9 cellular contexts compared by ENCODE assay signal in the genomic region with DNA sequence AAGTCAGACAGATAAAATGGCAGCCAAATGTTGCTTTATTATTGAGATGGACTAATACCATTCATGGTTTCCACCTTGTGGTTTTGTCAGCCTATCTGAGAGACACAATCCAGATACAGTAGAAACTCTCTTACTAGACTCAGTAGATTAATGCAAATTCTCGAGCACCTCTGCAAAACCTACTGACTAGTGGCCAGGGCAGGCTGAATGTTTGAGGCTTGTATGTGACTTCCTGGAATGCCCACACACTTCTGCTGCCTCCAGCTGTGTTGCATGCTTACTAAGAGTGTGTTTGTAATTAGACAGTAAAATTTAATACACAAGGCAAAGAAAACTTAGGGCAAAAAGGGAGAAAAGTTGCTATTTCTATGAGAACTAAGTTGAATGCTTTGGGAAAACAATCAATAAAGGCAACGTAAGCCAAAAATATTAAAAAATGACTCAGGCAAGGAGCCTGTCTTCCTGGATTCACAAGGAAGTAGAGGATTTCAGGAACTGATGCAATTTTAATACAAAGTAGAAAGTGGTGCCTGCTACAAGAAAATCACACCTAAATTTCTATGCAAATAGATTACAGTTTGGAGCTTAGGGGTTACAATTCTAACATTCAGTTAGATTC. TPM values are rescaled to one million over a fixed set of nuclear protein-coding genes. Genes with fewer than 3 reads are reported as not detected.
DNase-seq lines count a peak whose midpoint lies in the region; ATAC-seq, FAIRE-seq and TF ChIP-seq lines count a peak whose summit lies in the region.
"Had no signal": no experiment of that assay in that cellular context is flagged by ENCODE, and none has a peak within 500 bp of the region (broad histone marks: within the 10 kb centered on the region; RNA-seq: fewer than 3 reads in every experiment).

No MANE protein-coding gene starts in this region.

- FAIRE-seq in urothelium cell line (lab: Jason Lieb, UNC), result no peak

- ATAC-seq in HG02943 (IDR thresholded peaks at IDR 0.05; ENCODE audit: low read depth, unreplicated experiment) (peak; percentile 78), RWPE2 (ENCODE audit: low read depth) (peak; percentile 24; the same call in 2 of the 3 replicates)
- ATAC-seq in activated T-helper 17 cell treated with anti-CD3 and anti-CD28 coated beads, Interleukin-2, amount 50 U/mL, for 72 hours (replicated peaks), result no peak
- ATAC-seq: left colon had no signal

- DNase-seq in breast epithelium (ENCODE audit: low spot score in 2 of 2) (no peak), MCF 10A (ENCODE audit: unreplicated experiment) (no peak), RWPE2 (ENCODE audit: low spot score) (no peak), urothelium cell line (ENCODE audit: low spot score) (peak; percentile 6), dorsolateral prefrontal cortex (no peak)
- no peak for DNase-seq in activated CD4-positive, alpha-beta T cell treated with anti-CD3 and anti-CD28 coated beads for 1 hour
- DNase-seq: left colon had no signal

- intact Hi-C loops in breast epithelium (cut with DNase I; ENCODE audit: low total_unique reads) (no loop called here), MCF 10A (cut with micrococcal nuclease) (loop anchor here (5.0 to 10.0 kb wide), 2 partner anchors 705 to 1862 kb away; a partner anchor contains a TSS), dorsolateral prefrontal cortex (cut with DNase I) (loop anchor here (5.0 kb wide), 3 partner anchors 100 to 1860 kb away; a partner anchor contains a TSS)

- H3K4me1 Mint-ChIP-seq in MCF 10A (ENCODE audit: insufficient read depth, unreplicated experiment), result peaks cover 2% of the 10 kb centered on the region
- H3K4me1 Mint-ChIP-seq in activated T-helper 17 cell treated with anti-CD3 and anti-CD28 coated beads, Interleukin-2, amount 50 U/mL, for 72 hours, result no peaks in the 10 kb centered on the region

- H3K36me3 ChIP-seq in breast epithelium, result no peaks in the 10 kb centered on the region
- no peaks in the 10 kb centered on the region for H3K36me3 ChIP-seq in RWPE2 (ENCODE audit: low read depth)

- no peak overlapping the region for H3K4me3 Mint-ChIP-seq in MCF 10A (ENCODE audit: unreplicated experiment)
- H3K4me3 Mint-ChIP-seq in activated T-helper 17 cell treated with anti-CD3 and anti-CD28 coated beads, Interleukin-2, amount 50 U/mL, for 72 hours, result no peak overlapping the region

- H3K27me3 Mint-ChIP-seq in MCF 10A (ENCODE audit: insufficient read depth, unreplicated experiment), result peaks cover 18% of the 10 kb centered on the region
- peaks cover 4% of the 10 kb centered on the region for H3K27me3 Mint-ChIP-seq in activated T-helper 17 cell treated with anti-CD3 and anti-CD28 coated beads, Interleukin-2, amount 50 U/mL, for 72 hours

- no TSS peak for BruUV-seq in MCF 10A (replicated peaks; lab: Mats Ljungman, UMichigan)

- CTCF ChIA-PET in MCF 10A (lab: Yijun Ruan, JAX), result interaction anchor here (0.6 to 2.9 kb wide), 14 partner anchors 8 to 1861 kb away, joined by 3 to 48 read pairs (median 8); no protein-coding TSS in a partner anchor

- no peaks in the 10 kb centered on the region for H3K9me3 Mint-ChIP-seq in MCF 10A (ENCODE audit: unreplicated experiment)
- H3K9me3 Mint-ChIP-seq in activated T-helper 17 cell treated with anti-CD3 and anti-CD28 coated beads, Interleukin-2, amount 50 U/mL, for 72 hours, result no peaks in the 10 kb centered on the region

- TF ChIP-seq CTCF in breast epithelium (IDR thresholded peaks at IDR 0.05), result no peak
- TF ChIP-seq CTCF in MCF 10A (IDR thresholded peaks at IDR 0.05; ENCODE audit: unreplicated experiment), result no peak
- TF ChIP-seq CTCF in RWPE2 (IDR thresholded peaks at IDR 0.05; ENCODE audit: poor library complexity, severe bottlenecking), result no peak
- no peak for TF ChIP-seq CTCF in dorsolateral prefrontal cortex (IDR thresholded peaks at IDR 0.05 in 54 of 56, conservative IDR thresholded peaks at IDR 0.05 in 2 of 56; ENCODE audit: low read depth in 1 of 56, partially characterized antibody in 56 of 56)

- H3K9me3 ChIP-seq in breast epithelium (no peaks in the 10 kb centered on the region), RWPE2 (ENCODE audit: severe bottlenecking) (no peaks in the 10 kb centered on the region)

- H3K4me3 ChIP-seq in breast epithelium, result no peak overlapping the region
- H3K4me3 ChIP-seq in RWPE2 (ENCODE audit: severe bottlenecking), result no peak overlapping the region
- no peak overlapping the region for H3K4me3 ChIP-seq in dorsolateral prefrontal cortex

- no peaks in the 10 kb centered on the region for H3K27me3 ChIP-seq in breast epithelium
- H3K27me3 ChIP-seq in RWPE2 (ENCODE audit: insufficient read depth, poor library complexity, severe bottlenecking), result peaks cover 4% of the 10 kb centered on the region
- H3K27me3 ChIP-seq in dorsolateral prefrontal cortex, result no peaks in the 10 kb centered on the region

- POLR2A ChIA-PET in MCF 10A (lab: Yijun Ruan, JAX), result no interaction called here

- H3K4me1 ChIP-seq in breast epithelium, result peaks cover 0 to 6% of the 10 kb centered on the region in 2 donors
- H3K4me1 ChIP-seq in RWPE2 (ENCODE audit: insufficient read depth, poor library complexity, severe bottlenecking), result peaks cover 4% of the 10 kb centered on the region

- H3K27ac Mint-ChIP-seq in MCF 10A (ENCODE audit: low read depth, unreplicated experiment), result no peak overlapping the region
- H3K27ac Mint-ChIP-seq in activated T-helper 17 cell treated with anti-CD3 and anti-CD28 coated beads, Interleukin-2, amount 50 U/mL, for 72 hours, result no peak overlapping the region

- peak overlapping the region; percentile 69 to 72 for H3K27ac ChIP-seq in breast epithelium
- no peak overlapping the region for H3K27ac ChIP-seq in RWPE2 (ENCODE audit: poor library complexity, severe bottlenecking)
- H3K27ac ChIP-seq in dorsolateral prefrontal cortex, result peak overlapping the region in 16 of 59 donors; percentile 6 to 83 (median 74)

- no peak for TF ChIP-seq POLR2A in breast epithelium (IDR thresholded peaks at IDR 0.05)

- H3K36me3 Mint-ChIP-seq in MCF 10A (ENCODE audit: insufficient read depth, unreplicated experiment), result no peaks in the 10 kb centered on the region
- H3K36me3 Mint-ChIP-seq in activated T-helper 17 cell treated with anti-CD3 and anti-CD28 coated beads, Interleukin-2, amount 50 U/mL, for 72 hours (ENCODE audit: low read depth), result no peaks in the 10 kb centered on the region

RNA-seq across cellular contexts. Expression of a gene that starts 30.3 kb away (rescaled TPM):
- 100 to 1,000 TPM; 168 to 221 (median 178) TPM for total RNA-seq in breast epithelium
- total RNA-seq in MCF 10A (2022), result 169 and 196 TPM in 2 replicates
- 100 to 1,000 TPM; 198 to 200 TPM for total RNA-seq in activated T-helper 17 cell treated with anti-CD3 and anti-CD28 coated beads, Interleukin-2, amount 50 U/mL, for 72 hours
- total RNA-seq in dorsolateral prefrontal cortex, result 10 to 100 TPM; 30.0 to 88.2 (median 49.4) TPM

RNA-seq across cellular contexts. Expression of a gene that starts 52.8 kb away (rescaled TPM):
- total RNA-seq in breast epithelium (1 to 10 TPM; 7.0 to 9.8 (median 7.2) TPM), MCF 10A (2022) (57.8 and 68.0 TPM in 2 replicates), dorsolateral prefrontal cortex (10 to 100 TPM; 24.1 to 54.3 (median 33.8) TPM)
- total RNA-seq in activated T-helper 17 cell treated with anti-CD3 and anti-CD28 coated beads, Interleukin-2, amount 50 U/mL, for 72 hours, result 10 to 100 TPM; 46.5 to 55.7 TPM

RNA-seq across cellular contexts. Expression of a gene that starts 53.3 kb away (rescaled TPM):
- 1 to 10 TPM in 1 of 3 donors, under 1 TPM in 1, not detected in 1; 0.15 to 3.5 TPM for total RNA-seq in breast epithelium
- 29.3 and 43.5 TPM in 2 replicates for total RNA-seq in MCF 10A (2022)
- total RNA-seq in activated T-helper 17 cell treated with anti-CD3 and anti-CD28 coated beads, Interleukin-2, amount 50 U/mL, for 72 hours, result 10 to 100 TPM; 68.0 to 79.8 TPM
- total RNA-seq in dorsolateral prefrontal cortex, result 1 to 10 TPM in 23 of 120 experiments, under 1 TPM in 87, not detected in 10; 0.15 to 2.6 (median 0.63) TPM
